Comparison of ENCODE assay signal across 8 cellular contexts in genomic region chr19:18023596-18024212, GRCh38.
DNase-seq lines count a peak whose midpoint lies in the region; FAIRE-seq and TF ChIP-seq lines count a peak whose summit lies in the region.

No MANE protein-coding gene starts in this region.

- no peak for FAIRE-seq in RCC 7860 (lab: Jason Lieb, UNC)

- peak; percentile 63 for DNase-seq in CMK (ENCODE audit: low read depth)
- DNase-seq in NOMO-1 treated with dmso at 0.1 percent for 144 hours (lab: John Stamatoyannopoulos, UW; ENCODE audit: unreplicated experiment): peak; percentile 47
- peak; percentile 58 for DNase-seq in activated naive CD4-positive, alpha-beta T cell treated with anti-CD3 and anti-CD28 coated beads, Interleukin-2, amount 50 U/mL, for 16 hours
- peak in 37 of 51 donors; percentile 11 to 61 (median 36) for DNase-seq in hypothalamus (lab: John Stamatoyannopoulos, UW)
- peak; percentile 77 to 94 (median 90) for DNase-seq in stimulated activated naive CD4-positive, alpha-beta T cell (lab: John Stamatoyannopoulos, UW)
- DNase-seq in RCC 7860 (ENCODE audit: low spot score): no peak
- DNase-seq in HEK293T (ENCODE audit: extremely low spot score): no peak
- no peak for DNase-seq in middle frontal gyrus (ENCODE audit: extremely low spot score, low spot score)

- POLR2A ChIA-PET in HEK293T (lab: Yijun Ruan, JAX): interaction anchor here (0.6 to 1.8 kb wide), 4 partner anchors 12 to 269 kb away, joined by 3 to 7 read pairs (median 3); no protein-coding TSS in a partner anchor

- CTCF ChIA-PET in HEK293T (lab: Yijun Ruan, JAX): interaction anchor here (0.9 kb wide), 1 partner anchor 90 kb away, joined by 3 read pairs; no protein-coding TSS in a partner anchor

TF ChIP-seq in HEK293T, 16 proteins besides CTCF, POLR2A, EP300 and RAD21:
- TF ChIP-seq LEF1 (IDR thresholded peaks at IDR 0.05; ENCODE audit: borderline replicate concordance): no peak
- TF ChIP-seq L3MBTL2 (conservative IDR thresholded peaks at IDR 0.05): no peak
- no peak for TF ChIP-seq FOXM1 (IDR thresholded peaks at IDR 0.05; ENCODE audit: borderline replicate concordance)
- no peak for TF ChIP-seq ZNF384 (IDR thresholded peaks at IDR 0.05)
- no peak for TF ChIP-seq ARNT (IDR thresholded peaks at IDR 0.05)
- TF ChIP-seq CTBP1 (IDR thresholded peaks at IDR 0.05; ENCODE audit: borderline replicate concordance): no peak
- no peak for TF ChIP-seq NFRKB (IDR thresholded peaks at IDR 0.05)
- no peak for TF ChIP-seq SP1 (IDR thresholded peaks at IDR 0.05)
- no peak for TF ChIP-seq HDGF (IDR thresholded peaks at IDR 0.05; ENCODE audit: borderline replicate concordance)
- no peak for TF ChIP-seq BHLHE40 (IDR thresholded peaks at IDR 0.05; ENCODE audit: borderline replicate concordance)
- no peak for TF ChIP-seq TARDBP (IDR thresholded peaks at IDR 0.05)
- no peak for TF ChIP-seq PKNOX1 (IDR thresholded peaks at IDR 0.05)
- no peak for TF ChIP-seq ELF4 (IDR thresholded peaks at IDR 0.05)
- no peak for TF ChIP-seq SUZ12 (IDR thresholded peaks at IDR 0.05)
- no peak for TF ChIP-seq FOXK2 (IDR thresholded peaks at IDR 0.05)
- no peak for TF ChIP-seq FOXA1 (IDR thresholded peaks at IDR 0.05)

Comparison
In these comparisons a context has a peak if more than half of its experiments do, and no peak if none do; other contexts are left out.
1. DNase-seq: peak in CMK (single experiment), NOMO-1 treated with dmso at 0.1 percent for 144 hours (single experiment), activated naive CD4-positive, alpha-beta T cell treated with anti-CD3 and anti-CD28 coated beads, Interleukin-2, amount 50 U/mL, for 16 hours (single experiment), hypothalamus (37 of 51) and stimulated activated naive CD4-positive, alpha-beta T cell (6 of 6); none in RCC 7860 (single experiment), HEK293T (single experiment) and middle frontal gyrus (single experiment).